ENCODE assay signal across 8 cellular contexts in genomic region chr18:62420513-62421209, GRCh38.
DNase-seq lines count a peak whose midpoint lies in the region; ATAC-seq and TF ChIP-seq lines count a peak whose summit lies in the region.

No MANE protein-coding gene starts in this region.

- ATAC-seq in GM21526 (IDR thresholded peaks at IDR 0.05; ENCODE audit: low FRiP score, unreplicated experiment) = peak; percentile 87
- peak; percentile 98 for ATAC-seq in effector memory CD8-positive, alpha-beta T cell (replicated peaks)
- no peak for ATAC-seq in gastrocnemius medialis

- H3K36me3 ChIP-seq in gastrocnemius medialis = no peaks in the 10 kb centered on the region

- peak overlapping the region; percentile 60 for H3K4me3 Mint-ChIP-seq in Calu3 (ENCODE audit: low read depth, unreplicated experiment)
- H3K4me3 Mint-ChIP-seq in effector memory CD8-positive, alpha-beta T cell = peak overlapping the region; percentile 57 to 66

- no peaks in the 10 kb centered on the region for H3K9me3 Mint-ChIP-seq in Calu3 (ENCODE audit: low read depth, unreplicated experiment)
- peaks cover 0 to 7% of the 10 kb centered on the region in 2 donors for H3K9me3 Mint-ChIP-seq in effector memory CD8-positive, alpha-beta T cell

- H3K4me1 ChIP-seq in gastrocnemius medialis = peaks cover 15% of the 10 kb centered on the region in 2 donors

- TF ChIP-seq POLR2A in gastrocnemius medialis (IDR thresholded peaks at IDR 0.05) = no peak

- no peaks in the 10 kb centered on the region for H3K9me3 ChIP-seq in gastrocnemius medialis

- in situ Hi-C loops in gastrocnemius medialis (cut with MboI; ENCODE audit: low sequenced_read_pairs in 4 of 4) = no loop called here

- DNase-seq in Calu3 (peak; percentile 89), gastrocnemius medialis (no peak), cerebellar nuclear complex (lab: John Stamatoyannopoulos, UW) (no peak), superior temporal gyrus (ENCODE audit: extremely low spot score) (no peak)
- peak; percentile 5 for DNase-seq in Jurkat, Clone E6-1 (ENCODE audit: low read depth, low spot score)
- peak; percentile 33 to 76 for DNase-seq in activated CD4-positive, alpha-beta T cell treated with anti-CD3 and anti-CD28 coated beads, Interleukin-2, amount 50 U/mL, for 24 hours (ENCODE audit: low read depth in 1 of 2, low spot score in 1 of 2)
- DNase-seq in effector memory CD8-positive, alpha-beta T cell = peak; percentile 43 to 58 (median 45)

- TF ChIP-seq CTCF in Calu3 (IDR thresholded peaks at IDR 0.05; ENCODE audit: unreplicated experiment) (no peak), gastrocnemius medialis (IDR thresholded peaks at IDR 0.05 in 4 of 5, conservative IDR thresholded peaks at IDR 0.05 in 1 of 5) (no peak)

- H3K27ac ChIP-seq in gastrocnemius medialis = peak overlapping the region; percentile 13 to 49 (median 41)

- no peak overlapping the region for H3K4me3 ChIP-seq in Jurkat, Clone E6-1 (ENCODE audit: low read length)
- peak overlapping the region in 2 of 4 donors; percentile 1 to 13 for H3K4me3 ChIP-seq in gastrocnemius medialis

- intact Hi-C loops in Calu3 (cut with micrococcal nuclease; ENCODE audit: unreplicated experiment) (loop anchor here (2.0 kb wide), 4 partner anchors 82 to 236 kb away; no protein-coding TSS in a partner anchor), gastrocnemius medialis (cut with DNase I; ENCODE audit: low total_unique reads) (no loop called here)

- H3K27me3 Mint-ChIP-seq in Calu3 (ENCODE audit: unreplicated experiment) = no peaks in the 10 kb centered on the region
- H3K27me3 Mint-ChIP-seq in effector memory CD8-positive, alpha-beta T cell = peaks cover 3 to 5% of the 10 kb centered on the region in 2 donors

- H3K36me3 Mint-ChIP-seq in Calu3 (ENCODE audit: insufficient read depth, unreplicated experiment) = peaks cover 19% of the 10 kb centered on the region
- peaks cover 3% of the 10 kb centered on the region for H3K36me3 Mint-ChIP-seq in effector memory CD8-positive, alpha-beta T cell (ENCODE audit: insufficient read depth)

- peak overlapping the region; percentile 99 for H3K27ac Mint-ChIP-seq in Calu3 (ENCODE audit: unreplicated experiment)
- H3K27ac Mint-ChIP-seq in effector memory CD8-positive, alpha-beta T cell = peak overlapping the region; percentile 84

- CTCF ChIA-PET in Calu3 (lab: Charles Lee) = interaction anchor here (0.6 to 1.7 kb wide), 20 partner anchors 13 to 1864 kb away, joined by 3 to 13 read pairs (median 4); partner anchors contain the start of genes TNFRSF11A and ZCCHC2

- no peaks in the 10 kb centered on the region for H3K27me3 ChIP-seq in gastrocnemius medialis

- peaks cover 70% of the 10 kb centered on the region for H3K4me1 Mint-ChIP-seq in Calu3 (ENCODE audit: low read depth, unreplicated experiment)
- H3K4me1 Mint-ChIP-seq in effector memory CD8-positive, alpha-beta T cell (ENCODE audit: low read depth in 2 of 2) = peaks cover 13 to 15% of the 10 kb centered on the region in 2 donors

- BruUV-seq in Calu3 (replicated peaks; lab: Mats Ljungman, UMichigan) = no TSS peak

Comparison
In these comparisons a context has a peak if more than half of its experiments do, and no peak if none do; other contexts are left out.
1. DNase-seq: peak in Calu3 (single experiment), Jurkat, Clone E6-1 (single experiment), activated CD4-positive, alpha-beta T cell treated with anti-CD3 and anti-CD28 coated beads, Interleukin-2, amount 50 U/mL, for 24 hours (2 of 2) and effector memory CD8-positive, alpha-beta T cell (3 of 3); none in gastrocnemius medialis (0 of 2), cerebellar nuclear complex (0 of 2) and superior temporal gyrus (single experiment).
2. ATAC-seq: peak in GM21526 (single experiment) and effector memory CD8-positive, alpha-beta T cell (single experiment); none in gastrocnemius medialis (0 of 2).